Comparison of ENCODE assay signal across 2 cellular contexts in genomic region chr7:7208524-7208923, GRCh38.
A peak's percentile ranks its signal among the peaks of the same experiment; 100 is the strongest.
TF ChIP-seq lines count a peak whose summit lies in the region.

No MANE protein-coding gene starts in this region.

TF ChIP-seq in HepG2, 621 proteins besides CTCF, POLR2A, EP300 and RAD21:
- peak; percentile 91 for TF ChIP-seq RBM22 (optimal IDR thresholded peaks at IDR 0.05; ENCODE audit: low read length)
- TF ChIP-seq ZSCAN12 (CRISPR knock-in tag; IDR thresholded peaks at IDR 0.05), result no peak
- no peak for TF ChIP-seq CBX2 (IDR thresholded peaks at IDR 0.05; ENCODE audit: low read depth, low read length)
- no peak for TF ChIP-seq CBX2 (CRISPR knock-in tag; IDR thresholded peaks at IDR 0.05; ENCODE audit: low read depth)
TF ChIP-seq in HepG2: peak in this region for 1.

TF ChIP-seq in H1, 55 proteins besides CTCF, POLR2A, EP300 and RAD21:
- TF ChIP-seq HDAC2 (IDR thresholded peaks at IDR 0.05; ENCODE audit: borderline replicate concordance in 1 of 2, low read depth in 2 of 2, low read length in 2 of 2) (no peak), ATF3 (IDR thresholded peaks at IDR 0.05; ENCODE audit: insufficient read depth, low read depth, low read length) (no peak), YY1 (IDR thresholded peaks at IDR 0.05; ENCODE audit: low read depth, low read length) (peak; percentile 86)
TF ChIP-seq in H1: peak in this region for 1.
